ENCODE assay signal across 8 cellular contexts in genomic region chr5:39716532-39716971, GRCh38.
DNase-seq lines count a peak whose midpoint lies in the region; ATAC-seq and TF ChIP-seq lines count a peak whose summit lies in the region.

No MANE protein-coding gene starts in this region.

- H3K27ac ChIP-seq in OCI-LY7 (ENCODE audit: low read depth, low read length, poor library complexity, severe bottlenecking): no peak overlapping the region

- H3K4me1 ChIP-seq in OCI-LY7 (ENCODE audit: insufficient read depth, low read length, poor library complexity, severe bottlenecking): no peaks in the 10 kb centered on the region

- peaks cover 2% of the 10 kb centered on the region for H3K27me3 Mint-ChIP-seq in activated naive CD8-positive, alpha-beta T cell treated with anti-CD3 and anti-CD28 coated beads, Interleukin-2, amount 50 U/mL, for 24 hours
- H3K27me3 Mint-ChIP-seq in stimulated activated naive CD8-positive, alpha-beta T cell treated with anti-CD3 and anti-CD28 coated beads, Interleukin-15, amount 100 ng/mL, for 72 hours: peaks cover 7% of the 10 kb centered on the region

- H3K36me3 ChIP-seq in OCI-LY7 (ENCODE audit: insufficient read depth, low read length): no peaks in the 10 kb centered on the region

- no peaks in the 10 kb centered on the region for H3K9me3 ChIP-seq in OCI-LY7 (ENCODE audit: low read length)

- H3K4me1 Mint-ChIP-seq in activated naive CD8-positive, alpha-beta T cell treated with anti-CD3 and anti-CD28 coated beads, Interleukin-2, amount 50 U/mL, for 24 hours: no peaks in the 10 kb centered on the region
- peaks cover 5% of the 10 kb centered on the region for H3K4me1 Mint-ChIP-seq in stimulated activated naive CD8-positive, alpha-beta T cell treated with anti-CD3 and anti-CD28 coated beads, Interleukin-15, amount 100 ng/mL, for 72 hours

- H3K4me3 ChIP-seq in OCI-LY7 (ENCODE audit: low read depth, low read length, poor library complexity, severe bottlenecking): no peak overlapping the region

- no peaks in the 10 kb centered on the region for H3K9me2 ChIP-seq in OCI-LY7 (ENCODE audit: insufficient read depth, low read length)

- POLR2A ChIA-PET in OCI-LY7 (lab: Charles Lee): interaction anchor here (0.6 to 0.7 kb wide), 2 partner anchors 17 to 20 kb away, joined by 3 read pairs; no protein-coding TSS in a partner anchor

- no peaks in the 10 kb centered on the region for H3K9me3 Mint-ChIP-seq in activated naive CD8-positive, alpha-beta T cell treated with anti-CD3 and anti-CD28 coated beads, Interleukin-2, amount 50 U/mL, for 24 hours
- H3K9me3 Mint-ChIP-seq in stimulated activated naive CD8-positive, alpha-beta T cell treated with anti-CD3 and anti-CD28 coated beads, Interleukin-15, amount 100 ng/mL, for 72 hours: no peaks in the 10 kb centered on the region

- TF ChIP-seq CTCF in OCI-LY7 (conservative IDR thresholded peaks at IDR 0.05; ENCODE audit: low read length): peak; percentile 55

- CTCF ChIA-PET in OCI-LY7 (lab: Charles Lee; ENCODE audit: unreplicated experiment): no interaction called here

- H2AFZ ChIP-seq in OCI-LY7 (ENCODE audit: low read length): peak overlapping the region; percentile 19; the same call in 1 of the 2 replicates

- ATAC-seq in HG02938 (IDR thresholded peaks at IDR 0.05; ENCODE audit: unreplicated experiment) (peak; percentile 57), HG03095 (IDR thresholded peaks at IDR 0.05; ENCODE audit: unreplicated experiment) (no peak)
- ATAC-seq in activated naive CD8-positive, alpha-beta T cell treated with anti-CD3 and anti-CD28 coated beads, Interleukin-2, amount 50 U/mL, for 24 hours: peak; percentile 79
- ATAC-seq in stimulated activated naive CD8-positive, alpha-beta T cell treated with anti-CD3 and anti-CD28 coated beads, Interleukin-15, amount 100 ng/mL, for 72 hours: peak; percentile 87

- no peak overlapping the region for H3K4me3 Mint-ChIP-seq in activated naive CD8-positive, alpha-beta T cell treated with anti-CD3 and anti-CD28 coated beads, Interleukin-2, amount 50 U/mL, for 24 hours
- no peak overlapping the region for H3K4me3 Mint-ChIP-seq in stimulated activated naive CD8-positive, alpha-beta T cell treated with anti-CD3 and anti-CD28 coated beads, Interleukin-15, amount 100 ng/mL, for 72 hours

- BruUV-seq in OCI-LY7 (replicated peaks; lab: Mats Ljungman, UMichigan): no TSS peak

- intact Hi-C loops in OCI-LY7 (cut with micrococcal nuclease; ENCODE audit: unreplicated experiment): no loop called here

- DNase-seq in NCI-H2171 treated with DMSO at 0.1 percent for 48 hours (lab: John Stamatoyannopoulos, UW): peak; percentile 18
- DNase-seq in NCI-H2171 (lab: John Stamatoyannopoulos, UW): no peak
- DNase-seq in OCI-LY7 (ENCODE audit: low spot score): peak; percentile 26
- peak; percentile 10 for DNase-seq in activated naive CD8-positive, alpha-beta T cell treated with anti-CD3 and anti-CD28 coated beads, Interleukin-2, amount 50 U/mL, for 24 hours
- DNase-seq in islet precursor cell: peak; percentile 84
- DNase-seq in stimulated activated naive CD8-positive, alpha-beta T cell treated with anti-CD3 and anti-CD28 coated beads, Interleukin-15, amount 100 ng/mL, for 72 hours: peak; percentile 17 to 37

- H3K36me3 Mint-ChIP-seq in activated naive CD8-positive, alpha-beta T cell treated with anti-CD3 and anti-CD28 coated beads, Interleukin-2, amount 50 U/mL, for 24 hours (ENCODE audit: low read depth): no peaks in the 10 kb centered on the region

- H3K79me2 ChIP-seq in OCI-LY7 (ENCODE audit: insufficient read depth, low read depth, low read length): no peaks in the 10 kb centered on the region

- H3K4me2 ChIP-seq in OCI-LY7 (ENCODE audit: low read length): no peak overlapping the region

- H4K20me1 ChIP-seq in OCI-LY7 (ENCODE audit: insufficient read depth, low read length): no peaks in the 10 kb centered on the region

- H3K27ac Mint-ChIP-seq in activated naive CD8-positive, alpha-beta T cell treated with anti-CD3 and anti-CD28 coated beads, Interleukin-2, amount 50 U/mL, for 24 hours: no peak overlapping the region
- peak overlapping the region in 1 of 2 donors; percentile 86 for H3K27ac Mint-ChIP-seq in stimulated activated naive CD8-positive, alpha-beta T cell treated with anti-CD3 and anti-CD28 coated beads, Interleukin-15, amount 100 ng/mL, for 72 hours
